8 cellular contexts compared by ENCODE assay signal in genomic region chr17:44070455-44071197, GRCh38. TPM values are rescaled to one million over a fixed set of nuclear protein-coding genes. Genes with fewer than 3 reads are reported as not detected.
DNase-seq lines count a peak whose midpoint lies in the region; ATAC-seq and TF ChIP-seq lines count a peak whose summit lies in the region.

G6PC3 (plus strand) TSS chr17:44070735; CDS start chr17:44070966, 231 bp downstream.

- peak within 1 kb of the TSS; percentile 50 for H3K4me3 ChIP-seq in HEK293 (ENCODE audit: low read depth, low read length)
- H3K4me3 ChIP-seq in SK-N-SH (ENCODE audit: low read depth in 2 of 2, low read length in 1 of 2): peak within 1 kb of the TSS; percentile 68 to 82
- H3K4me3 ChIP-seq in testis: peak within 1 kb of the TSS; percentile 76 to 78

- H3K4me2 ChIP-seq in SK-N-SH: peak within 1 kb of the TSS; percentile 95

- H3K36me3 Mint-ChIP-seq in activated naive CD4-positive, alpha-beta T cell treated with anti-CD3 and anti-CD28 coated beads, Interleukin-2, amount 50 U/mL, for 72 hours: peaks cover 4% of the 10 kb centered on the region in 2 donors

- no peaks in the 10 kb centered on the region for H3K9me3 Mint-ChIP-seq in activated naive CD4-positive, alpha-beta T cell treated with anti-CD3 and anti-CD28 coated beads, Interleukin-2, amount 50 U/mL, for 72 hours

- peak within 1 kb of the TSS; percentile 76 for H2AFZ ChIP-seq in SK-N-SH (ENCODE audit: low read depth)

- TF ChIP-seq RAD21 in SK-N-SH (IDR thresholded peaks at IDR 0.05; ENCODE audit: low read length): no peak

- peak within 1 kb of the TSS; percentile 87 for H3K9ac ChIP-seq in SK-N-SH

- H3K4me1 ChIP-seq in HEK293 (ENCODE audit: control insufficient read depth, insufficient read depth, low read length) (peaks cover 12% of the 10 kb centered on the region), SK-N-SH (ENCODE audit: control insufficient read depth in 1 of 2, insufficient read depth in 2 of 2, low read depth in 1 of 2, low read length in 1 of 2) (peaks cover 9 to 11% of the 10 kb centered on the region in 2 experiments), testis (peaks cover 23% of the 10 kb centered on the region)

- peak; percentile 39 to 47; a peak in 2 of 4 replicates for TF ChIP-seq EP300 in SK-N-SH (IDR thresholded peaks at IDR 0.05; ENCODE audit: borderline replicate concordance in 1 of 2, low read depth in 1 of 2, low read length in 1 of 2)

- DNase-seq in GM03348 (ENCODE audit: low spot score) (peak; percentile 97), NAMALWA (ENCODE audit: low spot score) (peak; percentile 90), SK-N-SH (peak; percentile 99), glomerular endothelial cell (ENCODE audit: extremely low read depth, low read depth, low spot score) (peak; percentile 80), omental fat pad (ENCODE audit: low spot score) (peak; percentile 83), testis (peak; percentile 98)
- peak; percentile 82 to 92 for DNase-seq in activated naive CD4-positive, alpha-beta T cell treated with anti-CD3 and anti-CD28 coated beads, Interleukin-2, amount 50 U/mL, for 72 hours (ENCODE audit: low spot score in 2 of 2)

- H3K9me3 ChIP-seq in HEK293 (ENCODE audit: control insufficient read depth, insufficient read depth, low read depth, low read length): no peaks in the 10 kb centered on the region
- no peaks in the 10 kb centered on the region for H3K9me3 ChIP-seq in SK-N-SH
- no peaks in the 10 kb centered on the region for H3K9me3 ChIP-seq in testis

- POLR2A ChIA-PET in HEK293 (lab: Yijun Ruan, JAX): interaction anchor here (0.5 to 1.8 kb wide), 19 partner anchors 7 to 879 kb away, joined by 3 to 14 read pairs (median 5); partner anchors contain the start of genes HDAC5 and TMUB2
- POLR2A ChIA-PET in SK-N-SH (lab: Yijun Ruan, JAX): interaction anchor here (0.5 to 0.6 kb wide), 2 partner anchors 31 to 116 kb away, joined by 3 to 4 read pairs; no protein-coding TSS in a partner anchor

- intact Hi-C loops in testis (cut with DNase I; ENCODE audit: low total_unique reads): no loop called here

- no peaks in the 10 kb centered on the region; the same call in 1 of the 2 replicates for H4K20me1 ChIP-seq in SK-N-SH (ENCODE audit: insufficient read depth)

- H3K9me2 ChIP-seq in SK-N-SH: no peaks in the 10 kb centered on the region

- peaks cover 51% of the 10 kb centered on the region for H3K79me2 ChIP-seq in SK-N-SH (ENCODE audit: insufficient read depth)

- H3K27ac Mint-ChIP-seq in activated naive CD4-positive, alpha-beta T cell treated with anti-CD3 and anti-CD28 coated beads, Interleukin-2, amount 50 U/mL, for 72 hours: peak within 1 kb of the TSS; percentile 98

- H3K27ac ChIP-seq in HEK293 (ENCODE audit: extremely low read depth, low read depth, low read length) (peak within 1 kb of the TSS; percentile 97), SK-N-SH (ENCODE audit: low read depth in 2 of 2, low read length in 1 of 2) (peak within 1 kb of the TSS; percentile 95 to 96), testis (peak within 1 kb of the TSS; percentile 79 to 87)

- CTCF ChIA-PET in HEK293 (lab: Yijun Ruan, JAX): interaction anchor here (0.6 to 2.7 kb wide), 8 partner anchors 13 to 275 kb away, joined by 3 to 10 read pairs (median 4); partner anchors contain the start of genes HDAC5 and MPP2
- CTCF ChIA-PET in SK-N-SH (lab: Yijun Ruan, JAX): interaction anchor here (1.0 to 3.6 kb wide), 9 partner anchors 13 to 139 kb away, joined by 3 to 17 read pairs (median 4); no protein-coding TSS in a partner anchor

- H3K36me3 ChIP-seq in HEK293 (ENCODE audit: control insufficient read depth in 2 of 2, insufficient read depth in 1 of 2, low read length in 2 of 2) (peaks cover 6 to 27% of the 10 kb centered on the region in 2 experiments), SK-N-SH (replicated peaks in 1 of 2; ENCODE audit: control insufficient read depth in 1 of 2, insufficient read depth in 2 of 2, low read length in 1 of 2) (peaks cover 8 to 18% of the 10 kb centered on the region in 2 experiments), testis (ENCODE audit: low read depth, missing control alignments) (no peaks in the 10 kb centered on the region)

- 3% methylated on average over 23 of the region's 53 CpGs for WGBS in SK-N-SH (ENCODE audit: low lambda C conversion rate)
- WGBS in testis, 2 donors: 0% methylated on average over 35 to 53 of the region's 53 CpGs

- peaks cover 18% of the 10 kb centered on the region for H3F3A ChIP-seq in SK-N-SH (replicated peaks; ENCODE audit: insufficient read depth)

- TF ChIP-seq CTCF in HEK293 (tag by site-specific recombination; IDR thresholded peaks at IDR 0.05) (peak; percentile 6), SK-N-SH (IDR thresholded peaks at IDR 0.05) (no peak; the same call in 1 of the 2 replicates), omental fat pad (IDR thresholded peaks at IDR 0.05) (no peak), testis (IDR thresholded peaks at IDR 0.05) (peak in 1 of 3 experiments; percentile 34)

- no peak for TF ChIP-seq POLR2A in testis (IDR thresholded peaks at IDR 0.05)

- ATAC-seq in activated naive CD4-positive, alpha-beta T cell treated with anti-CD3 and anti-CD28 coated beads, Interleukin-2, amount 50 U/mL, for 72 hours: peak; percentile 78 to 81
- ATAC-seq in omental fat pad (ENCODE audit: low FRiP score): peak; percentile 88

- no peaks in the 10 kb centered on the region for H3K27me3 ChIP-seq in SK-N-SH (ENCODE audit: insufficient read depth)
- no peaks in the 10 kb centered on the region for H3K27me3 ChIP-seq in testis

TF ChIP-seq in HEK293, 187 proteins besides CTCF, POLR2A, EP300 and RAD21 (continues in another document):
- TF ChIP-seq PRDM10 (tag by site-specific recombination; IDR thresholded peaks at IDR 0.05): peak; percentile 82
- TF ChIP-seq ZNF140 (tag by site-specific recombination; IDR thresholded peaks at IDR 0.05): no peak

TF ChIP-seq in SK-N-SH, 30 proteins besides CTCF, POLR2A, EP300 and RAD21 (continues in another document):
- TF ChIP-seq FOXM1 (IDR thresholded peaks at IDR 0.05; ENCODE audit: low read depth): 0 out of 2 replicates have a peak, but pooled peaks have one; percentile 36
- TF ChIP-seq IRF3 (IDR thresholded peaks at IDR 0.05; ENCODE audit: low read depth, low read length): no peak
- no peak; the same call in 1 of the 2 replicates for TF ChIP-seq GATA2 (CRISPR knock-in tag; IDR thresholded peaks at IDR 0.05)
- TF ChIP-seq CHD2 (IDR thresholded peaks at IDR 0.05; ENCODE audit: low read length, partially characterized antibody): peak; percentile 69
- TF ChIP-seq RCOR1 (IDR thresholded peaks at IDR 0.05; ENCODE audit: low read length): peak; percentile 64
- TF ChIP-seq POLR2AphosphoS5 (IDR thresholded peaks at IDR 0.05; ENCODE audit: low read depth, low read length): peak; percentile 91
- TF ChIP-seq MXI1 (IDR thresholded peaks at IDR 0.05; ENCODE audit: low read depth, low read length): peak; percentile 100
- TF ChIP-seq ELF1 (IDR thresholded peaks at IDR 0.05): peak; percentile 93
- TF ChIP-seq SIN3A (IDR thresholded peaks at IDR 0.05; ENCODE audit: borderline replicate concordance, low read depth, low read length): peak; percentile 100
- TF ChIP-seq USF2 (IDR thresholded peaks at IDR 0.05; ENCODE audit: borderline replicate concordance, low read depth, low read length): peak; percentile 97
- no peak for TF ChIP-seq NFIC (IDR thresholded peaks at IDR 0.05; ENCODE audit: borderline replicate concordance)
- peak; percentile 84 for TF ChIP-seq GABPA (IDR thresholded peaks at IDR 0.05; ENCODE audit: low read depth)
- no peak for TF ChIP-seq JUND (IDR thresholded peaks at IDR 0.05)
- TF ChIP-seq MAX (IDR thresholded peaks at IDR 0.05; ENCODE audit: low read depth): peak; percentile 100
- TF ChIP-seq SMC3 (IDR thresholded peaks at IDR 0.05; ENCODE audit: low read depth, low read length): no peak; the same call in 1 of the 2 replicates
- no peak for TF ChIP-seq RFX5 (IDR thresholded peaks at IDR 0.05; ENCODE audit: low read length)
- TF ChIP-seq MEF2A (IDR thresholded peaks at IDR 0.05; ENCODE audit: borderline replicate concordance, low read depth): no peak; the same call in 1 of the 2 replicates

RNA-seq across cellular contexts. Expression of gene G6PC3, which starts in this region (rescaled TPM):
- polyA plus RNA-seq in SK-N-SH (2012; rRNA removed) (158 and 166 TPM in 2 replicates), testis (ENCODE audit: insufficient read depth, low read depth, low replicate concordance) (109 TPM)
- 87.1 and 148 TPM in 2 replicates for polyA plus RNA-seq in SK-N-SH (2012; cell fraction: cytosol; rRNA removed)
- 45.7 and 77.2 TPM in 2 replicates for polyA plus RNA-seq in SK-N-SH (2012; cell fraction: nucleus; rRNA removed)
- 10 to 100 TPM; 17.7 to 20.3 TPM for total RNA-seq in activated naive CD4-positive, alpha-beta T cell treated with anti-CD3 and anti-CD28 coated beads, Interleukin-2, amount 50 U/mL, for 72 hours
- total RNA-seq in glomerular endothelial cell (41.9 and 60.5 TPM in 2 replicates), omental fat pad (10 to 100 TPM; 30.1 to 58.3 (median 39.0) TPM), testis (10 to 100 TPM; 58.0 to 85.5 TPM)

Comparison
In these comparisons a context has a peak if more than half of its experiments do, and no peak if none do; other contexts are left out.
1. Peak in every context shown above with its lines: DNase-seq, ATAC-seq, H3K4me3 ChIP-seq and H3K27ac ChIP-seq.